2 cellular contexts compared by ENCODE assay signal in the genomic region with DNA sequence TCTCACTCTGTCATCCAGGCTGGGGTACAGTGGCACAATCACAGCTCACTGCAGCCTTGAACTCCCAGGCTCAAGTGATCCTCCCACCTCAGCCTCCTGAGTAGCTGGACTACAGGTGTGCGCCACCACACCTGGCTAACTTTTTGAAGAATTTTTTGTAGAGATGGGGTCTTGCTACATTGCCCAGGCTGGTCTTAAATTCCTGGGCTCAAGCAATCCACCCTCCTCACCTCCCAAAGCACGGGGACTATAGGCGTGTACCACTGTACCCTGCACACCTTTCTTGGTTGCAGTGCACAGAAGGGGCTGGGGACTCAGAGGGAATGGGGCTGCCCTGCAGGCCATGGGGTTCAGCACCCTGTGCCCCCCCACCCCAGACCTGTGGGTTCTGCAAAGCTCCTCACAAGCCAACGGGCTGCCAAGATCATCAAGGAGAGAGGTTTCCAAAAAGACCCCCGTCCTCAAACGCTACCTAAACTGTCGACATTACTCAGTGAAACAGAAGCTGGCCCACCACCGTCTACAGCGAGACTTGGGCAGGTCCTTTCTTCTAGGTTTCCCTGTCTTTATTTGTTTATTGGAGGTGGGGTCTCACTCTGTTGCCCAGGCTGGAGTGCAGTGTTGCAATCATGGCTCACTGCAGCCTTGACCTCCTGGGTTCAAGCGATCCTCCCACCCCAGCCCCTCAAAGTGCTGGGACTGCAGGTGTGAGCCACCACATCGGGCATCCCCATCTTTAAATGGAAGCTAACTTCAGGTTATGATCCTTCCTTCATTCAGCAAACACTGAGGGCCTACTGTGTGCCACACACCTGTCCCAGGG.
TF ChIP-seq lines count a peak whose summit lies in the region.

No MANE protein-coding gene starts in this region.

TF ChIP-seq in HepG2, 621 proteins besides CTCF, POLR2A, EP300 and RAD21:
- peak; percentile 94 for TF ChIP-seq ZNF121 (CRISPR knock-in tag; IDR thresholded peaks at IDR 0.05)
- TF ChIP-seq EEA1 (CRISPR knock-in tag; IDR thresholded peaks at IDR 0.05; ENCODE audit: borderline replicate concordance): 0 out of 2 replicates have a peak, but pooled peaks have one; percentile 6
- peak; percentile 43; the same call in 1 of the 2 replicates for TF ChIP-seq ZKSCAN1 (IDR thresholded peaks at IDR 0.05; ENCODE audit: low read length)
- TF ChIP-seq ZFY (CRISPR knock-in tag; IDR thresholded peaks at IDR 0.05): no peak

TF ChIP-seq in K562, 482 proteins besides CTCF, POLR2A, EP300 and RAD21:
- 0 out of 2 replicates have a peak, but pooled peaks have one; percentile 8 for TF ChIP-seq BCOR (IDR thresholded peaks at IDR 0.05)
- TF ChIP-seq ZKSCAN1 (IDR thresholded peaks at IDR 0.05; ENCODE audit: low read depth, low read length): peak; percentile 88
- TF ChIP-seq ZNF121 (CRISPR knock-in tag; conservative IDR thresholded peaks at IDR 0.05): peak; percentile 85
- no peak for TF ChIP-seq KHSRP (IDR thresholded peaks at IDR 0.05)
